ENCODE assay signal across 20 cellular contexts in genomic region chr9:16328349-16328748, GRCh38.
DNase-seq lines count a peak whose midpoint lies in the region; ATAC-seq, FAIRE-seq and TF ChIP-seq lines count a peak whose summit lies in the region.
"Had no signal": no experiment of that assay in that cellular context is flagged by ENCODE, and none has a peak within 500 bp of the region (broad histone marks: within the 10 kb centered on the region; RNA-seq: fewer than 3 reads in every experiment).

No MANE protein-coding gene starts in this region.

- H3F3A ChIP-seq in neural progenitor cell (ENCODE audit: low read depth) = no peaks in the 10 kb centered on the region

- H3K4me1 ChIP-seq in IMR-90 (ENCODE audit: control insufficient read depth, insufficient read depth, low read length) = peaks cover 11% of the 10 kb centered on the region
- no peaks in the 10 kb centered on the region for H3K4me1 ChIP-seq in neural progenitor cell
- H3K4me1 ChIP-seq: Peyer's patch had no signal

- H3K9me3 Mint-ChIP-seq in neural progenitor cell = peaks cover 15% of the 10 kb centered on the region
- H3K9me3 Mint-ChIP-seq in activated naive CD8-positive, alpha-beta T cell treated with anti-CD3 and anti-CD28 coated beads, Interleukin-2, amount 50 U/mL, for 24 hours = no peaks in the 10 kb centered on the region

- dilution Hi-C loops in IMR-90 (cut with HindIII; ENCODE audit: low sequenced_read_pairs, unreplicated experiment) = no loop called here

- H3K27ac Mint-ChIP-seq in neural progenitor cell = peak overlapping the region; percentile 97
- no peak overlapping the region for H3K27ac Mint-ChIP-seq in activated naive CD8-positive, alpha-beta T cell treated with anti-CD3 and anti-CD28 coated beads, Interleukin-2, amount 50 U/mL, for 24 hours
- H3K27ac Mint-ChIP-seq: CD4-positive, CD25-positive, alpha-beta regulatory T cell; IgD-negative memory B cell had no signal

- H4K91ac ChIP-seq in IMR-90 (ENCODE audit: insufficient read depth, low read depth, low read length) = 0 out of 2 replicates have a peak overlapping the region, but pooled peaks have one; percentile 32

- H3K36me3 ChIP-seq in IMR-90 (ENCODE audit: control insufficient read depth, insufficient read depth, low read length) = no peaks in the 10 kb centered on the region
- no peaks in the 10 kb centered on the region for H3K36me3 ChIP-seq in neural progenitor cell
- H3K36me3 ChIP-seq: Peyer's patch had no signal

- H3K4me2 ChIP-seq in IMR-90 (ENCODE audit: low read depth, low read length) = no peak overlapping the region
- no peak overlapping the region for H3K4me2 ChIP-seq in neural progenitor cell
- H3K4me2 ChIP-seq: SK-N-SH had no signal

- TF ChIP-seq CTCF in IMR-90 (conservative IDR thresholded peaks at IDR 0.05; ENCODE audit: low read depth, low read length) (no peak), choroid plexus epithelial cell (conservative IDR thresholded peaks at IDR 0.05; ENCODE audit: low read depth, low read length) (no peak), neural progenitor cell (IDR thresholded peaks at IDR 0.05) (no peak), D721Med (IDR thresholded peaks at IDR 0.05; ENCODE audit: insufficient read depth, missing control alignments) (no peak)

- no peak for TF ChIP-seq POLR2A in IMR-90 (IDR thresholded peaks at IDR 0.05; ENCODE audit: low read depth, low read length)

- no peaks in the 10 kb centered on the region for H3K36me3 Mint-ChIP-seq in neural progenitor cell
- no peaks in the 10 kb centered on the region for H3K36me3 Mint-ChIP-seq in activated naive CD8-positive, alpha-beta T cell treated with anti-CD3 and anti-CD28 coated beads, Interleukin-2, amount 50 U/mL, for 24 hours (ENCODE audit: low read depth)
- H3K36me3 Mint-ChIP-seq: CD4-positive, CD25-positive, alpha-beta regulatory T cell; IgD-negative memory B cell had no signal

- H3K4ac ChIP-seq in IMR-90 (ENCODE audit: low read depth, low read length) = no peak overlapping the region; the same call in 1 of the 2 replicates

- H3K27me3 ChIP-seq in IMR-90 (ENCODE audit: control insufficient read depth, insufficient read depth, low read length) (no peaks in the 10 kb centered on the region), neural progenitor cell (no peaks in the 10 kb centered on the region)
- H3K27me3 ChIP-seq: Peyer's patch had no signal

- H3K18ac ChIP-seq in IMR-90 (ENCODE audit: low read depth, low read length) = no peak overlapping the region; the same call in 1 of the 2 replicates

- H2BK120ac ChIP-seq in IMR-90 (ENCODE audit: low read depth, low read length) = no peak overlapping the region

- no peak overlapping the region for H3K23ac ChIP-seq in IMR-90 (ENCODE audit: low read depth, low read length)

- no peak overlapping the region for H2BK5ac ChIP-seq in IMR-90 (ENCODE audit: low read depth, low read length, poor library complexity, severe bottlenecking)

- intact Hi-C loops in IMR-90 (cut with micrococcal nuclease) = no loop called here

- H3K27ac ChIP-seq in IMR-90 (ENCODE audit: insufficient read depth, low read length) (no peak overlapping the region), neural progenitor cell (no peak overlapping the region)
- H3K27ac ChIP-seq: Peyer's patch had no signal

- no peak for TF ChIP-seq RAD21 in IMR-90 (IDR thresholded peaks at IDR 0.05; ENCODE audit: low read length)

- no peak overlapping the region for H4K5ac ChIP-seq in IMR-90 (ENCODE audit: low read depth, low read length)

- DNase-seq in IMR-90 = no peak
- DNase-seq in RPMI8226 = peak; percentile 93
- peak; percentile 37 for DNase-seq in choroid plexus epithelial cell (ENCODE audit: low read depth)
- no peak for DNase-seq in neural progenitor cell (ENCODE audit: low spot score)
- DNase-seq in inferior parietal cortex (ENCODE audit: extremely low spot score) = no peak
- no peak for DNase-seq in D721Med (ENCODE audit: insufficient read length, low spot score)
- DNase-seq in activated naive CD8-positive, alpha-beta T cell treated with anti-CD3 and anti-CD28 coated beads, Interleukin-2, amount 50 U/mL, for 24 hours = no peak
- DNase-seq: CD4-positive, CD25-positive, alpha-beta regulatory T cell; DMS 273 treated with DMSO at 0.1 percent for 48 hours; DMS79 treated with DMSO at 0.1 percent for 48 hours; GOT3; NCI-H1694; NCI-H2081; NCI-H524 treated with DMSO at 0.1 percent for 48 hours; NCI-H82; SHP77; SK-N-SH had no signal

- H3K56ac ChIP-seq in IMR-90 (ENCODE audit: extremely low read depth, insufficient read depth, low read length) = no peak overlapping the region

- H3K9me3 ChIP-seq in IMR-90 (ENCODE audit: control insufficient read depth, insufficient read depth, low read length) (no peaks in the 10 kb centered on the region), neural progenitor cell (ENCODE audit: low read depth) (no peaks in the 10 kb centered on the region)
- H3K9me3 ChIP-seq: Peyer's patch, SK-N-SH had no signal

- in situ Hi-C loops in IMR-90 (cut with MboI; ENCODE audit: low sequenced_read_pairs) = no loop called here

- H3K9ac ChIP-seq in IMR-90 (ENCODE audit: low read depth, low read length) = no peak overlapping the region
- no peak overlapping the region for H3K9ac ChIP-seq in neural progenitor cell
- H3K9ac ChIP-seq: SK-N-SH had no signal

- peak overlapping the region; percentile 35; the same call in 1 of the 2 replicates for H3K14ac ChIP-seq in IMR-90 (replicated peaks; ENCODE audit: low read depth, low read length)

- peaks cover 17% of the 10 kb centered on the region for H3K27me3 Mint-ChIP-seq in neural progenitor cell (ENCODE audit: insufficient read depth, low read depth)
- H3K27me3 Mint-ChIP-seq in activated naive CD8-positive, alpha-beta T cell treated with anti-CD3 and anti-CD28 coated beads, Interleukin-2, amount 50 U/mL, for 24 hours = no peaks in the 10 kb centered on the region
- H3K27me3 Mint-ChIP-seq: CD4-positive, CD25-positive, alpha-beta regulatory T cell; IgD-negative memory B cell had no signal

- H3K9me1 ChIP-seq in IMR-90 (ENCODE audit: insufficient read depth, low read length) = peaks cover 10% of the 10 kb centered on the region; the same call in 1 of the 2 replicates

- H2BK20ac ChIP-seq in IMR-90 (ENCODE audit: low read depth, low read length) = no peak overlapping the region

- 100% methylated on average over 3 of the region's 3 CpGs; no CpG with 5 or more reads in 1 of the 2 experiments for WGBS in IMR-90 (ENCODE audit: extremely low coverage in 2 of 2, insufficient read length in 1 of 2), 2 experiments

- no peak for ATAC-seq in IMR-90 (ENCODE audit: low read depth)
- no peak for ATAC-seq in activated naive CD8-positive, alpha-beta T cell treated with anti-CD3 and anti-CD28 coated beads, Interleukin-2, amount 50 U/mL, for 24 hours

- no peak overlapping the region for H3K4me3 Mint-ChIP-seq in neural progenitor cell
- no peak overlapping the region for H3K4me3 Mint-ChIP-seq in activated naive CD8-positive, alpha-beta T cell treated with anti-CD3 and anti-CD28 coated beads, Interleukin-2, amount 50 U/mL, for 24 hours
- H3K4me3 Mint-ChIP-seq: CD4-positive, CD25-positive, alpha-beta regulatory T cell; IgD-negative memory B cell had no signal

- H3K79me2 ChIP-seq in neural progenitor cell (ENCODE audit: low read depth) = no peaks in the 10 kb centered on the region

- CTCF ChIA-PET in IMR-90 (lab: Yijun Ruan, JAX) = no interaction called here

- BruUV-seq in IMR-90 (replicated peaks; lab: Mats Ljungman, UMichigan) = no TSS peak

- H3K4me3 ChIP-seq in IMR-90 (ENCODE audit: insufficient read depth, low read depth, low read length) (no peak overlapping the region), choroid plexus epithelial cell (ENCODE audit: low read depth, low read length) (no peak overlapping the region), neural progenitor cell (no peak overlapping the region)
- H3K4me3 ChIP-seq: Peyer's patch had no signal

- POLR2A ChIA-PET in IMR-90 (lab: Charles Lee; ENCODE audit: unreplicated experiment) = interaction anchor here (0.5 kb wide), 1 partner anchor 50 kb away, joined by 3 read pairs; no protein-coding TSS in a partner anchor

- H4K20me1 ChIP-seq in IMR-90 (ENCODE audit: insufficient read depth, low read length) (no peaks in the 10 kb centered on the region), neural progenitor cell (ENCODE audit: low read depth) (no peaks in the 10 kb centered on the region)

- no peak overlapping the region for H2AFZ ChIP-seq in IMR-90 (replicated peaks; ENCODE audit: low read length, poor library complexity)
- H2AFZ ChIP-seq in neural progenitor cell (replicated peaks) = no peak overlapping the region

- no peak overlapping the region for H2AK9ac ChIP-seq in IMR-90 (replicated peaks; ENCODE audit: low read depth, low read length, poor library complexity)

- H3K4me1 Mint-ChIP-seq in neural progenitor cell = peaks cover 64% of the 10 kb centered on the region
- no peaks in the 10 kb centered on the region for H3K4me1 Mint-ChIP-seq in activated naive CD8-positive, alpha-beta T cell treated with anti-CD3 and anti-CD28 coated beads, Interleukin-2, amount 50 U/mL, for 24 hours
- H3K4me1 Mint-ChIP-seq: CD4-positive, CD25-positive, alpha-beta regulatory T cell; IgD-negative memory B cell had no signal

- peak overlapping the region; percentile 57; the same call in 1 of the 2 replicates for H2AK5ac ChIP-seq in IMR-90 (ENCODE audit: low read depth, low read length)

- no peaks in the 10 kb centered on the region for H3K79me1 ChIP-seq in IMR-90 (ENCODE audit: low read depth in 1 of 2, low read length in 2 of 2)

- peak overlapping the region; percentile 26; the same call in 1 of the 3 replicates for H2BK15ac ChIP-seq in IMR-90 (ENCODE audit: low read depth, low read length)

- FAIRE-seq in D721Med (lab: Jason Lieb, UNC) = no peak
- FAIRE-seq: HTR-8/SVneo had no signal

- H4K8ac ChIP-seq in IMR-90 (ENCODE audit: low read depth in 2 of 2, low read length in 2 of 2) = no peak overlapping the region

TF ChIP-seq in IMR-90, 13 proteins besides CTCF, POLR2A, EP300 and RAD21:
- TF ChIP-seq NFE2L2 (IDR thresholded peaks at IDR 0.05; ENCODE audit: low read depth, low read length) = no peak
- TF ChIP-seq MAFK (IDR thresholded peaks at IDR 0.05; ENCODE audit: low read depth, low read length) = no peak
- no peak for TF ChIP-seq RCOR1 (IDR thresholded peaks at IDR 0.05; ENCODE audit: insufficient replicate concordance, low read length)

Comparison
In these comparisons a context has a peak if more than half of its experiments do, and no peak if none do; other contexts are left out.
1. DNase-seq: peak in RPMI8226 (single experiment) and choroid plexus epithelial cell (single experiment); none in IMR-90 (single experiment), neural progenitor cell (single experiment), inferior parietal cortex (single experiment), D721Med (single experiment) and activated naive CD8-positive, alpha-beta T cell treated with anti-CD3 and anti-CD28 coated beads, Interleukin-2, amount 50 U/mL, for 24 hours (single experiment).